1 cellular context compared by ENCODE assay signal in genomic region chr14:99784508-99784907, GRCh38.
TF ChIP-seq lines count a peak whose summit lies in the region.

No MANE protein-coding gene starts in this region.

TF ChIP-seq in HepG2, 621 proteins besides CTCF, POLR2A, EP300 and RAD21 (continued from another document and continues in another):
- TF ChIP-seq, protein P1, sequence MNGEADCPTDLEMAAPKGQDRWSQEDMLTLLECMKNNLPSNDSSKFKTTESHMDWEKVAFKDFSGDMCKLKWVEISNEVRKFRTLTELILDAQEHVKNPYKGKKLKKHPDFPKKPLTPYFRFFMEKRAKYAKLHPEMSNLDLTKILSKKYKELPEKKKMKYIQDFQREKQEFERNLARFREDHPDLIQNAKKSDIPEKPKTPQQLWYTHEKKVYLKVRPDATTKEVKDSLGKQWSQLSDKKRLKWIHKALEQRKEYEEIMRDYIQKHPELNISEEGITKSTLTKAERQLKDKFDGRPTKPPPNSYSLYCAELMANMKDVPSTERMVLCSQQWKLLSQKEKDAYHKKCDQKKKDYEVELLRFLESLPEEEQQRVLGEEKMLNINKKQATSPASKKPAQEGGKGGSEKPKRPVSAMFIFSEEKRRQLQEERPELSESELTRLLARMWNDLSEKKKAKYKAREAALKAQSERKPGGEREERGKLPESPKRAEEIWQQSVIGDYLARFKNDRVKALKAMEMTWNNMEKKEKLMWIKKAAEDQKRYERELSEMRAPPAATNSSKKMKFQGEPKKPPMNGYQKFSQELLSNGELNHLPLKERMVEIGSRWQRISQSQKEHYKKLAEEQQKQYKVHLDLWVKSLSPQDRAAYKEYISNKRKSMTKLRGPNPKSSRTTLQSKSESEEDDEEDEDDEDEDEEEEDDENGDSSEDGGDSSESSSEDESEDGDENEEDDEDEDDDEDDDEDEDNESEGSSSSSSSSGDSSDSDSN (CRISPR knock-in tag; IDR thresholded peaks at IDR 0.05) = no peak; the same call in 1 of the 2 replicates
- TF ChIP-seq, protein P2, sequence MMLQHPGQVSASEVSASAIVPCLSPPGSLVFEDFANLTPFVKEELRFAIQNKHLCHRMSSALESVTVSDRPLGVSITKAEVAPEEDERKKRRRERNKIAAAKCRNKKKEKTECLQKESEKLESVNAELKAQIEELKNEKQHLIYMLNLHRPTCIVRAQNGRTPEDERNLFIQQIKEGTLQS (CRISPR knock-in tag; IDR thresholded peaks at IDR 0.05) = no peak
- TF ChIP-seq, protein P3, sequence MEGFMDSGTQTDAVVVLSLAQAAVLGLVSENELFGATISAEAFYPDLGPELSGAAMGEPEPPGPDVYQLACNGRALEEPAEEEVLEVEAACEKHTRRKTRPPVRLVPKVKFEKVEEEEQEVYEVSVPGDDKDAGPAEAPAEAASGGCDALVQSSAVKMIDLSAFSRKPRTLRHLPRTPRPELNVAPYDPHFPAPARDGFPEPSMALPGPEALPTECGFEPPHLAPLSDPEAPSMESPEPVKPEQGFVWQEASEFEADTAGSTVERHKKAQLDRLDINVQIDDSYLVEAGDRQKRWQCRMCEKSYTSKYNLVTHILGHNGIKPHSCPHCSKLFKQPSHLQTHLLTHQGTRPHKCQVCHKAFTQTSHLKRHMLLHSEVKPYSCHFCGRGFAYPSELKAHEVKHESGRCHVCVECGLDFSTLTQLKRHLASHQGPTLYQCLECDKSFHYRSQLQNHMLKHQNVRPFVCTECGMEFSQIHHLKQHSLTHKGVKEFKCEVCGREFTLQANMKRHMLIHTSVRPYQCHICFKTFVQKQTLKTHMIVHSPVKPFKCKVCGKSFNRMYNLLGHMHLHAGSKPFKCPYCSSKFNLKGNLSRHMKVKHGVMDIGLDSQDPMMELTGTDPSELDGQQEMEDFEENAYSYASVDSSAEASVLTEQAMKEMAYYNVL (CRISPR knock-in tag; IDR thresholded peaks at IDR 0.05; ENCODE audit: borderline replicate concordance) = peak; percentile 51; the same call in 1 of the 2 replicates
- TF ChIP-seq SRSF1 (optimal IDR thresholded peaks at IDR 0.05; ENCODE audit: low read depth, low read length) (no peak), ZUFSP (CRISPR knock-in tag; IDR thresholded peaks at IDR 0.05; ENCODE audit: borderline replicate concordance) (no peak), ZC3H4 (CRISPR knock-in tag; IDR thresholded peaks at IDR 0.05; ENCODE audit: borderline replicate concordance) (no peak), ZNF414 (CRISPR knock-in tag; IDR thresholded peaks at IDR 0.05) (no peak), RXRA (CRISPR knock-in tag; IDR thresholded peaks at IDR 0.05) (peak; percentile 40; the same call in 1 of the 2 replicates), ZNF280D (CRISPR knock-in tag; IDR thresholded peaks at IDR 0.05) (no peak), BCL6 (CRISPR knock-in tag; IDR thresholded peaks at IDR 0.05) (peak; percentile 79), ZNF343 (CRISPR knock-in tag; IDR thresholded peaks at IDR 0.05) (0 out of 2 replicates have a peak, but pooled peaks have one; percentile 41), ZNF737 (CRISPR knock-in tag; IDR thresholded peaks at IDR 0.05; ENCODE audit: borderline replicate concordance) (no peak), HOXA5 (CRISPR knock-in tag; IDR thresholded peaks at IDR 0.05) (0 out of 2 replicates have a peak, but pooled peaks have one; percentile 46), ZMYM4 (CRISPR knock-in tag; IDR thresholded peaks at IDR 0.05) (0 out of 2 replicates have a peak, but pooled peaks have one; percentile 31), MED13 (CRISPR knock-in tag; IDR thresholded peaks at IDR 0.05) (no peak), SIX4 (CRISPR knock-in tag; IDR thresholded peaks at IDR 0.05) (peak; percentile 78), HNF4G (IDR thresholded peaks at IDR 0.05; ENCODE audit: borderline replicate concordance, low read depth, low read length) (peak; percentile 75; the same call in 1 of the 2 replicates), HNF4G (CRISPR knock-in tag; IDR thresholded peaks at IDR 0.05; ENCODE audit: borderline replicate concordance, low read depth) (no peak), ZNF441 (CRISPR knock-in tag; IDR thresholded peaks at IDR 0.05; ENCODE audit: borderline replicate concordance) (no peak), E2F1 (CRISPR knock-in tag; IDR thresholded peaks at IDR 0.05) (no peak), NKX3-1 (CRISPR knock-in tag; IDR thresholded peaks at IDR 0.05) (0 out of 2 replicates have a peak, but pooled peaks have one; percentile 43), NCOA5 (CRISPR knock-in tag; IDR thresholded peaks at IDR 0.05) (no peak), MYC (CRISPR knock-in tag; IDR thresholded peaks at IDR 0.05; ENCODE audit: borderline replicate concordance) (no peak), ZNF235 (CRISPR knock-in tag; IDR thresholded peaks at IDR 0.05; ENCODE audit: borderline replicate concordance) (no peak), ZNF75D (CRISPR knock-in tag; IDR thresholded peaks at IDR 0.05; ENCODE audit: borderline replicate concordance) (no peak), ESRRA (CRISPR knock-in tag; IDR thresholded peaks at IDR 0.05; ENCODE audit: low read depth) (no peak), FOXO1 (CRISPR knock-in tag; IDR thresholded peaks at IDR 0.05) (peak; percentile 86), PPARG (CRISPR knock-in tag; conservative IDR thresholded peaks at IDR 0.05) (peak; percentile 51), NFKB2 (CRISPR knock-in tag; IDR thresholded peaks at IDR 0.05; ENCODE audit: borderline replicate concordance) (no peak), ZNF598 (CRISPR knock-in tag; IDR thresholded peaks at IDR 0.05; ENCODE audit: borderline replicate concordance) (no peak), ZNF660 (CRISPR knock-in tag; IDR thresholded peaks at IDR 0.05; ENCODE audit: borderline replicate concordance, low read depth) (no peak), GLI4 (CRISPR knock-in tag; IDR thresholded peaks at IDR 0.05; ENCODE audit: borderline replicate concordance) (no peak), PAWR (CRISPR knock-in tag; IDR thresholded peaks at IDR 0.05; ENCODE audit: borderline replicate concordance) (no peak), BCLAF1 (IDR thresholded peaks at IDR 0.05) (no peak), HES4 (CRISPR knock-in tag; IDR thresholded peaks at IDR 0.05; ENCODE audit: borderline replicate concordance) (no peak)
- TF ChIP-seq, protein P4, sequence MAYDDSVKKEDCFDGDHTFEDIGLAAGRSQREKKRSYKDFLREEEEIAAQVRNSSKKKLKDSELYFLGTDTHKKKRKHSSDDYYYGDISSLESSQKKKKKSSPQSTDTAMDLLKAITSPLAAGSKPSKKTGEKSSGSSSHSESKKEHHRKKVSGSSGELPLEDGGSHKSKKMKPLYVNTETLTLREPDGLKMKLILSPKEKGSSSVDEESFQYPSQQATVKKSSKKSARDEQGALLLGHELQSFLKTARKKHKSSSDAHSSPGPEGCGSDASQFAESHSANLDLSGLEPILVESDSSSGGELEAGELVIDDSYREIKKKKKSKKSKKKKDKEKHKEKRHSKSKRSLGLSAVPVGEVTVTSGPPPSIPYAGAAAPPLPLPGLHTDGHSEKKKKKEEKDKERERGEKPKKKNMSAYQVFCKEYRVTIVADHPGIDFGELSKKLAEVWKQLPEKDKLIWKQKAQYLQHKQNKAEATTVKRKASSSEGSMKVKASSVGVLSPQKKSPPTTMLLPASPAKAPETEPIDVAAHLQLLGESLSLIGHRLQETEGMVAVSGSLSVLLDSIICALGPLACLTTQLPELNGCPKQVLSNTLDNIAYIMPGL (CRISPR knock-in tag; IDR thresholded peaks at IDR 0.05; ENCODE audit: borderline replicate concordance in 1 of 2, low read depth in 1 of 2) = no peak
- TF ChIP-seq, protein P5, sequence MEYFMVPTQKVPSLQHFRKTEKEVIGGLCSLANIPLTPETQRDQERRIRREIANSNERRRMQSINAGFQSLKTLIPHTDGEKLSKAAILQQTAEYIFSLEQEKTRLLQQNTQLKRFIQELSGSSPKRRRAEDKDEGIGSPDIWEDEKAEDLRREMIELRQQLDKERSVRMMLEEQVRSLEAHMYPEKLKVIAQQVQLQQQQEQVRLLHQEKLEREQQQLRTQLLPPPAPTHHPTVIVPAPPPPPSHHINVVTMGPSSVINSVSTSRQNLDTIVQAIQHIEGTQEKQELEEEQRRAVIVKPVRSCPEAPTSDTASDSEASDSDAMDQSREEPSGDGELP (IDR thresholded peaks at IDR 0.05; ENCODE audit: borderline replicate concordance, low read depth) = no peak
- TF ChIP-seq, protein P6, sequence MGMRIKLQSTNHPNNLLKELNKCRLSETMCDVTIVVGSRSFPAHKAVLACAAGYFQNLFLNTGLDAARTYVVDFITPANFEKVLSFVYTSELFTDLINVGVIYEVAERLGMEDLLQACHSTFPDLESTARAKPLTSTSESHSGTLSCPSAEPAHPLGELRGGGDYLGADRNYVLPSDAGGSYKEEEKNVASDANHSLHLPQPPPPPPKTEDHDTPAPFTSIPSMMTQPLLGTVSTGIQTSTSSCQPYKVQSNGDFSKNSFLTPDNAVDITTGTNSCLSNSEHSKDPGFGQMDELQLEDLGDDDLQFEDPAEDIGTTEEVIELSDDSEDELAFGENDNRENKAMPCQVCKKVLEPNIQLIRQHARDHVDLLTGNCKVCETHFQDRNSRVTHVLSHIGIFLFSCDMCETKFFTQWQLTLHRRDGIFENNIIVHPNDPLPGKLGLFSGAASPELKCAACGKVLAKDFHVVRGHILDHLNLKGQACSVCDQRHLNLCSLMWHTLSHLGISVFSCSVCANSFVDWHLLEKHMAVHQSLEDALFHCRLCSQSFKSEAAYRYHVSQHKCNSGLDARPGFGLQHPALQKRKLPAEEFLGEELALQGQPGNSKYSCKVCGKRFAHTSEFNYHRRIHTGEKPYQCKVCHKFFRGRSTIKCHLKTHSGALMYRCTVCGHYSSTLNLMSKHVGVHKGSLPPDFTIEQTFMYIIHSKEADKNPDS (CRISPR knock-in tag; IDR thresholded peaks at IDR 0.05) = no peak
